In genomic region chr6:41966214-41966920, GRCh38 we compare ENCODE assay signal across 1 cellular context.
TF ChIP-seq lines count a peak whose summit lies in the region.

No MANE protein-coding gene starts in this region.

TF ChIP-seq in H1, 55 proteins besides CTCF, POLR2A, EP300 and RAD21:
- TF ChIP-seq SP4 (IDR thresholded peaks at IDR 0.05; ENCODE audit: low read length) (0 out of 2 replicates have a peak, but pooled peaks have one; percentile 10), KDM1A (IDR thresholded peaks at IDR 0.05; ENCODE audit: borderline replicate concordance, low read length) (0 out of 2 replicates have a peak, but pooled peaks have one; percentile 5), JUND (IDR thresholded peaks at IDR 0.05; ENCODE audit: low read length) (no peak), NRF1 (IDR thresholded peaks at IDR 0.05; ENCODE audit: low read depth, low read length) (no peak), RFX5 (IDR thresholded peaks at IDR 0.05; ENCODE audit: borderline replicate concordance, low read depth, low read length) (no peak), RNF2 (IDR thresholded peaks at IDR 0.05; ENCODE audit: borderline replicate concordance, low read depth, low read length, missing control alignments, poor library complexity, severe bottlenecking) (no peak), NANOG (IDR thresholded peaks at IDR 0.05; ENCODE audit: insufficient read depth, low read depth, low read length, poor library complexity, severe bottlenecking) (no peak), BCL11A (IDR thresholded peaks at IDR 0.05; ENCODE audit: low read depth in 2 of 2, low read length in 2 of 2) (no peak), HDAC6 (IDR thresholded peaks at IDR 0.05; ENCODE audit: low read depth, low read length) (no peak), SUZ12 (IDR thresholded peaks at IDR 0.05; ENCODE audit: low read length) (no peak), ASH2L (IDR thresholded peaks at IDR 0.05; ENCODE audit: low read length) (no peak), CREB1 (IDR thresholded peaks at IDR 0.05) (no peak)
